Comparison of ENCODE assay signal across 20 cellular contexts in the genomic region with DNA sequence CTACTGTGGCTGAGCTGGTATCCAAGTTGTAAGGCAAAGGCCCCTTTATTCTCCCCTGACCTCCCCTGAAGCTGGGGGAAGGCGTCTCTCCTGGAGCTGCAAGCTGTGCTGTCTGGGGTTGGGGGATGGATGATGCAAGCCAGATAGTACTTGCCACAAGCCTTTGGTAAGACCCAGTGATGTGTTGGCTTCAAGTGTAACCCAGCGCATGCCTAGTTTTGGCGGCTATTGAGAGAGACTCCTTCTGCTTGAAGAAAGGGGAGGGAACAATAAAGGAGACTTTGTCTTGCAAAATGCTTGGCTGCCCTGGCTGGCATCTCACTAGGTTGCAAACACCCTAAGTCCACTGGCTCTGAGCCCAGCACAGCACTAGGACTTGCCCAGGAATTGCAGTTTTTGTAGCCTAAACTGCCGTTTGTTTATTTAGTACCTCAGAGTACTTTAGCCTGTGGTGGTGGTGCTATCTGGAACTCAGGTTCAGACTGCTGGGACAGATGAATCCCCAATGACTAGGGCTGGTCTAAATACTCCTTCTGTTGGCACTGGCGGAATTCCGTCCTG.
DNase-seq lines count a peak whose midpoint lies in the region; ATAC-seq, FAIRE-seq and TF ChIP-seq lines count a peak whose summit lies in the region.
"Had no signal": no experiment of that assay in that cellular context is flagged by ENCODE, and none has a peak within 500 bp of the region (broad histone marks: within the 10 kb centered on the region; RNA-seq: fewer than 3 reads in every experiment).

No MANE protein-coding gene starts in this region.

- H3K23ac ChIP-seq in H1 (ENCODE audit: insufficient read length): no peak overlapping the region

- H3K36me3 Mint-ChIP-seq in WTC11 (peaks cover 4% of the 10 kb centered on the region; the same call in 1 of the 2 replicates), CD14-positive monocyte (no peaks in the 10 kb centered on the region)
- no peaks in the 10 kb centered on the region for H3K36me3 Mint-ChIP-seq in T-helper 2 cell treated with Interferon-gamma antibody and Interleukin-4, amounts not matched to agents 5 μg/mL and 100 μg/mL, for 36 hours (ENCODE audit: low read depth)
- H3K36me3 Mint-ChIP-seq: IgD-negative memory B cell had no signal

- H3K56ac ChIP-seq in H1 (replicated peaks; ENCODE audit: insufficient read length, low read depth, low read length): no peak overlapping the region

- TF ChIP-seq POLR2A in H1 (IDR thresholded peaks at IDR 0.05; ENCODE audit: control extremely low read depth in 1 of 2, low read depth in 2 of 2, low read length in 2 of 2): no peak

- H3K18ac ChIP-seq in H1 (ENCODE audit: extremely low read depth, low read length): no peak overlapping the region

- no peaks in the 10 kb centered on the region for H3K4me1 ChIP-seq in H1 (replicated peaks in 1 of 4; ENCODE audit: control insufficient read depth in 3 of 4, insufficient read depth in 4 of 4, low read length in 3 of 4)
- H3K4me1 ChIP-seq in PC-9 (replicated peaks; ENCODE audit: insufficient read depth): no peaks in the 10 kb centered on the region
- H3K4me1 ChIP-seq: BE2C, Caco-2 had no signal

- H3K27me3 Mint-ChIP-seq in WTC11 (ENCODE audit: low read depth): no peaks in the 10 kb centered on the region; the same call in 1 of the 2 replicates
- no peaks in the 10 kb centered on the region for H3K27me3 Mint-ChIP-seq in T-helper 2 cell treated with Interferon-gamma antibody and Interleukin-4, amounts not matched to agents 5 μg/mL and 100 μg/mL, for 36 hours (ENCODE audit: low read depth)
- peaks cover 0 to 4% (median 2%) of the 10 kb centered on the region in 3 donors for H3K27me3 Mint-ChIP-seq in CD14-positive monocyte (ENCODE audit: low read depth in 3 of 3)

- WGBS in H1 (ENCODE audit: extremely low coverage in 1 of 2, insufficient coverage in 1 of 2, insufficient read length in 1 of 2, insufficient replicate concordance in 2 of 2, low coverage in 1 of 2, low lambda C conversion rate in 2 of 2, missing lambda C conversion rate in 1 of 2), 2 experiments: 93% methylated on average over 6 of the region's 6 CpGs; no CpG with 5 or more reads in 1 of the 2 experiments

- no peak overlapping the region for H3K4me2 ChIP-seq in H1 (ENCODE audit: insufficient read depth in 1 of 2, low read depth in 2 of 2, low read length in 2 of 2)
- H3K4me2 ChIP-seq in PC-9: no peak overlapping the region
- H3K4me2 ChIP-seq: GM23338 had no signal

- H2BK12ac ChIP-seq in H1 (ENCODE audit: low read depth, low read length): no peak overlapping the region

- DNase-seq in WTC11 (ENCODE audit: low spot score) (no peak), H1 (ENCODE audit: low read depth in 1 of 2, low spot score in 2 of 2) (no peak), medulla oblongata (ENCODE audit: extremely low spot score) (peak; percentile 17), CD14-positive monocyte (ENCODE audit: low spot score) (no peak), PC-9 (no peak)
- no peak for DNase-seq in T-helper 2 cell treated with Interferon-gamma antibody and Interleukin-4, amounts not matched to agents 5 μg/mL and 100 μg/mL, for 36 hours (ENCODE audit: low spot score)
- DNase-seq: ACHN; BE2C; Caco-2; CD4-positive, alpha-beta T cell; DMS79; GDM1; H7; HFFc6 had no signal

- H3K9me3 Mint-ChIP-seq in WTC11: peaks cover 19% of the 10 kb centered on the region
- no peaks in the 10 kb centered on the region for H3K9me3 Mint-ChIP-seq in T-helper 2 cell treated with Interferon-gamma antibody and Interleukin-4, amounts not matched to agents 5 μg/mL and 100 μg/mL, for 36 hours
- H3K9me3 Mint-ChIP-seq in CD14-positive monocyte: peaks cover 1 to 8% (median 2%) of the 10 kb centered on the region in 7 donors

- BruUV-seq in PC-9 (replicated peaks; lab: Mats Ljungman, UMichigan): no TSS peak

- no peak overlapping the region for H3K4ac ChIP-seq in H1 (replicated peaks; ENCODE audit: insufficient read length, low read depth, low read length)

- POLR2A ChIA-PET in WTC11 (lab: Charles Lee) (no interaction called here), H1 (lab: Charles Lee; ENCODE audit: partially characterized antibody) (no interaction called here), PC-9 (lab: Charles Lee; ENCODE audit: unreplicated experiment) (no interaction called here)

- H3K27ac Mint-ChIP-seq in WTC11 (no peak overlapping the region), CD14-positive monocyte (peak overlapping the region in 2 of 7 donors; percentile 54 to 58)
- H3K27ac Mint-ChIP-seq in T-helper 2 cell treated with Interferon-gamma antibody and Interleukin-4, amounts not matched to agents 5 μg/mL and 100 μg/mL, for 36 hours: no peak overlapping the region
- H3K27ac Mint-ChIP-seq: CD4-positive, alpha-beta T cell; GM23338; HFFc6; IgD-negative memory B cell had no signal

- H3K79me2 ChIP-seq in H1 (ENCODE audit: control insufficient read depth in 1 of 2, insufficient read depth in 2 of 2, low read length in 2 of 2) (no peaks in the 10 kb centered on the region), PC-9 (ENCODE audit: low read depth) (no peaks in the 10 kb centered on the region)

- H3K79me1 ChIP-seq in H1 (ENCODE audit: low read depth, low read length): no peaks in the 10 kb centered on the region

- H3K23me2 ChIP-seq in H1 (ENCODE audit: low read depth, low read length): no peaks in the 10 kb centered on the region

- no peak for TF ChIP-seq EP300 in H1 (IDR thresholded peaks at IDR 0.05; ENCODE audit: borderline replicate concordance in 1 of 2, low read depth in 2 of 2, low read length in 2 of 2)

- H3K36me3 ChIP-seq in H1 (ENCODE audit: control insufficient read depth in 2 of 4, insufficient read depth in 4 of 4, low read length in 3 of 4) (no peaks in the 10 kb centered on the region), PC-9 (ENCODE audit: low read depth) (no peaks in the 10 kb centered on the region)
- H3K36me3 ChIP-seq: BE2C had no signal

- H3F3A ChIP-seq in PC-9 (ENCODE audit: insufficient read depth, low read depth): no peaks in the 10 kb centered on the region

- H3K4me3 ChIP-seq in H1 (ENCODE audit: extremely low read depth in 1 of 4, insufficient read depth in 2 of 4, low read depth in 3 of 4, low read length in 4 of 4) (no peak overlapping the region), PC-9 (no peak overlapping the region)
- H3K4me3 ChIP-seq: GM23338 had no signal

- TF ChIP-seq CTCF in WTC11 (IDR thresholded peaks at IDR 0.05): no peak
- no peak for TF ChIP-seq CTCF in H1 (IDR thresholded peaks at IDR 0.05; ENCODE audit: control extremely low read depth in 1 of 3, insufficient read depth in 1 of 3, low read depth in 1 of 3, low read length in 3 of 3)
- no peak for TF ChIP-seq CTCF in CD14-positive monocyte (IDR thresholded peaks at IDR 0.05)
- TF ChIP-seq CTCF in PC-9 (conservative IDR thresholded peaks at IDR 0.05): no peak

- FAIRE-seq in H1 (lab: Jason Lieb, UNC): no peak
- FAIRE-seq: A204.1, D721Med, HTR-8/SVneo had no signal

- H2BK120ac ChIP-seq in H1 (replicated peaks; ENCODE audit: low read depth, low read length): no peak overlapping the region

- H3K9me2 ChIP-seq in PC-9 (ENCODE audit: insufficient read depth): no peaks in the 10 kb centered on the region; the same call in 1 of the 2 replicates

- H2AFZ ChIP-seq in H1 (ENCODE audit: low read length): no peak overlapping the region
- no peak overlapping the region for H2AFZ ChIP-seq in PC-9
- H2AFZ ChIP-seq: GM23338 had no signal

- H4K91ac ChIP-seq in H1 (replicated peaks; ENCODE audit: insufficient read length, low read length): no peak overlapping the region

- H3K4me1 Mint-ChIP-seq in WTC11 (no peaks in the 10 kb centered on the region), CD14-positive monocyte (no peaks in the 10 kb centered on the region)
- no peaks in the 10 kb centered on the region for H3K4me1 Mint-ChIP-seq in T-helper 2 cell treated with Interferon-gamma antibody and Interleukin-4, amounts not matched to agents 5 μg/mL and 100 μg/mL, for 36 hours (ENCODE audit: low read depth)
- H3K4me1 Mint-ChIP-seq: GM23338, IgD-negative memory B cell had no signal

- no peak overlapping the region for H2BK5ac ChIP-seq in H1 (ENCODE audit: low read depth, low read length)

- H2BK15ac ChIP-seq in H1 (ENCODE audit: low read length): no peak overlapping the region

- H2AK5ac ChIP-seq in H1 (ENCODE audit: low read depth, low read length): no peak overlapping the region

- no peak overlapping the region for H3K9ac ChIP-seq in H1 (replicated peaks in 1 of 4; ENCODE audit: extremely low read depth in 1 of 4, low read depth in 3 of 4, low read length in 3 of 4)

- ATAC-seq in WTC11: no peak; the same call in 1 of the 2 replicates
- ATAC-seq: GM23338, HCT116 had no signal

- no peak overlapping the region for H3K4me3 Mint-ChIP-seq in WTC11
- no peak overlapping the region for H3K4me3 Mint-ChIP-seq in T-helper 2 cell treated with Interferon-gamma antibody and Interleukin-4, amounts not matched to agents 5 μg/mL and 100 μg/mL, for 36 hours
- no peak overlapping the region for H3K4me3 Mint-ChIP-seq in CD14-positive monocyte
- H3K4me3 Mint-ChIP-seq: CD4-positive, alpha-beta T cell; GM23338; HFFc6; IgD-negative memory B cell had no signal

- no peak overlapping the region for H2BK20ac ChIP-seq in H1 (ENCODE audit: low read length)

- H3K9me3 ChIP-seq in H1 (ENCODE audit: insufficient read depth in 2 of 2, low read depth in 1 of 2, low read length in 1 of 2) (0 out of 4 replicates have a peak, but pooled peaks cover 0 to 2% of the 10 kb centered on the region in 2 experiments), PC-9 (ENCODE audit: insufficient read depth, low read depth) (no peaks in the 10 kb centered on the region)
- H3K9me3 ChIP-seq: BE2C, Caco-2 had no signal

- no peaks in the 10 kb centered on the region for H3K27me3 ChIP-seq in H1 (replicated peaks in 1 of 4; ENCODE audit: control insufficient read depth in 3 of 4, extremely low read depth in 1 of 4, insufficient read depth in 3 of 4, low read length in 3 of 4)
- H3K27me3 ChIP-seq in PC-9 (ENCODE audit: insufficient read depth, low read depth): peaks cover 2% of the 10 kb centered on the region
- H3K27me3 ChIP-seq: BE2C had no signal

- no peak for TF ChIP-seq RAD21 in H1 (IDR thresholded peaks at IDR 0.05 in 1 of 2, conservative IDR thresholded peaks at IDR 0.05 in 1 of 2; ENCODE audit: low read depth in 2 of 2, low read length in 2 of 2)

- intact Hi-C loops in CD14-positive monocyte (cut with micrococcal nuclease) (no loop called here), PC-9 (cut with micrococcal nuclease; ENCODE audit: unreplicated experiment) (no loop called here)

- no peak overlapping the region for H4K5ac ChIP-seq in H1 (ENCODE audit: insufficient read length, low read depth, low read length)

- CTCF ChIA-PET in WTC11 (lab: Charles Lee): no interaction called here
- CTCF ChIA-PET in H1 (lab: Charles Lee; ENCODE audit: partially characterized antibody): interaction anchor here (1.0 kb wide), 1 partner anchor 8 kb away, joined by 3 read pairs; no protein-coding TSS in a partner anchor
- CTCF ChIA-PET in PC-9 (lab: Charles Lee): no interaction called here

- peaks cover 0 to 2% of the 10 kb centered on the region in 2 experiments for H4K20me1 ChIP-seq in H1 (replicated peaks in 1 of 2; ENCODE audit: control insufficient read depth in 1 of 2, insufficient read depth in 2 of 2, low read length in 2 of 2)
- no peaks in the 10 kb centered on the region for H4K20me1 ChIP-seq in PC-9 (ENCODE audit: insufficient read depth)

- H3K14ac ChIP-seq in H1 (ENCODE audit: insufficient read length): no peak overlapping the region

- H3K27ac ChIP-seq in H1 (ENCODE audit: low read depth, low read length): no peak overlapping the region
- H3K27ac ChIP-seq in PC-9: no peak overlapping the region

- H4K8ac ChIP-seq in H1 (ENCODE audit: extremely low read depth, insufficient read depth, low read length): no peak overlapping the region
